25 cellular contexts compared by ENCODE assay signal in genomic region chr6:90193359-90193758, GRCh38.
A peak's percentile ranks its signal among the peaks of the same experiment; 100 is the strongest.
DNase-seq lines count a peak whose midpoint lies in the region; ATAC-seq and TF ChIP-seq lines count a peak whose summit lies in the region.
"Had no signal": no experiment of that assay in that cellular context is flagged by ENCODE, and none has a peak within 500 bp of the region (broad histone marks: within the 10 kb centered on the region; RNA-seq: fewer than 3 reads in every experiment).

No MANE protein-coding gene starts in this region.

- H3K4me3 Mint-ChIP-seq in stimulated activated naive CD8-positive, alpha-beta T cell treated with anti-CD3 and anti-CD28 coated beads, Interleukin-15, Interleukin-2, amounts not matched to agents 100 ng/mL and 50 ng/mL, for 24 hours = peak overlapping the region; percentile 52
- H3K4me3 Mint-ChIP-seq in glutamatergic neuron (ENCODE audit: unreplicated experiment) = no peak overlapping the region
- peak overlapping the region; percentile 68 to 75 for H3K4me3 Mint-ChIP-seq in stimulated activated naive CD8-positive, alpha-beta T cell treated with anti-CD3 and anti-CD28 coated beads, Interleukin-15, amount 100 ng/mL, for 72 hours
- H3K4me3 Mint-ChIP-seq: activated CD4-positive, alpha-beta memory T cell treated with anti-CD3 and anti-CD28 coated beads, Interleukin-2, amount 10 ng/mL, durations not matched to agents 7 days and 5 days; immature natural killer cell; T-helper 17 cell had no signal

- CTCF ChIA-PET in RWPE1 (lab: Yijun Ruan, JAX) = no interaction called here

- TF ChIP-seq CTCF in glutamatergic neuron (IDR thresholded peaks at IDR 0.05; ENCODE audit: partially characterized antibody, unreplicated experiment) (no peak), RWPE1 (conservative IDR thresholded peaks at IDR 0.05; ENCODE audit: low read depth) (no peak)

- peaks cover 2% of the 10 kb centered on the region for H3K9me3 Mint-ChIP-seq in stimulated activated naive CD8-positive, alpha-beta T cell treated with anti-CD3 and anti-CD28 coated beads, Interleukin-15, Interleukin-2, amounts not matched to agents 100 ng/mL and 50 ng/mL, for 24 hours
- H3K9me3 Mint-ChIP-seq in glutamatergic neuron (ENCODE audit: unreplicated experiment) = peaks cover 15% of the 10 kb centered on the region
- peaks cover 3 to 6% of the 10 kb centered on the region in 2 donors for H3K9me3 Mint-ChIP-seq in stimulated activated naive CD8-positive, alpha-beta T cell treated with anti-CD3 and anti-CD28 coated beads, Interleukin-15, amount 100 ng/mL, for 72 hours
- H3K9me3 Mint-ChIP-seq: immature natural killer cell had no signal

- POLR2A ChIA-PET in RWPE1 (lab: Yijun Ruan, JAX; ENCODE audit: low non-redundant PET) = no interaction called here

- ATAC-seq in stimulated activated naive CD8-positive, alpha-beta T cell treated with anti-CD3 and anti-CD28 coated beads, Interleukin-15, Interleukin-2, amounts not matched to agents 100 U/mL and 50 U/mL, for 24 hours = no peak
- peak; percentile 60 for ATAC-seq in stimulated activated naive CD8-positive, alpha-beta T cell treated with anti-CD3 and anti-CD28 coated beads, Interleukin-15, amount 100 ng/mL, for 72 hours
- ATAC-seq: GM12878, HCT116, left colon, T-helper 17 cell had no signal

- H3K27ac ChIP-seq in RWPE1 = no peak overlapping the region
- H3K27ac ChIP-seq: 22Rv1, HL-60, tibial artery had no signal

- peak overlapping the region; percentile 89 for H3K27ac Mint-ChIP-seq in stimulated activated naive CD8-positive, alpha-beta T cell treated with anti-CD3 and anti-CD28 coated beads, Interleukin-15, Interleukin-2, amounts not matched to agents 100 ng/mL and 50 ng/mL, for 24 hours
- H3K27ac Mint-ChIP-seq in glutamatergic neuron (ENCODE audit: unreplicated experiment) = peak overlapping the region; percentile 89
- peak overlapping the region in 1 of 2 donors; percentile 72 for H3K27ac Mint-ChIP-seq in stimulated activated naive CD8-positive, alpha-beta T cell treated with anti-CD3 and anti-CD28 coated beads, Interleukin-15, amount 100 ng/mL, for 72 hours
- H3K27ac Mint-ChIP-seq: activated CD4-positive, alpha-beta memory T cell treated with anti-CD3 and anti-CD28 coated beads, Interleukin-2, amount 10 ng/mL, durations not matched to agents 7 days and 5 days had no signal

- peaks cover 98% of the 10 kb centered on the region for H3K4me1 Mint-ChIP-seq in stimulated activated naive CD8-positive, alpha-beta T cell treated with anti-CD3 and anti-CD28 coated beads, Interleukin-15, Interleukin-2, amounts not matched to agents 100 ng/mL and 50 ng/mL, for 24 hours (ENCODE audit: low read depth)
- H3K4me1 Mint-ChIP-seq in glutamatergic neuron (ENCODE audit: low read depth, unreplicated experiment) = peaks cover 37% of the 10 kb centered on the region
- H3K4me1 Mint-ChIP-seq in stimulated activated naive CD8-positive, alpha-beta T cell treated with anti-CD3 and anti-CD28 coated beads, Interleukin-15, amount 100 ng/mL, for 72 hours = peaks cover 92% of the 10 kb centered on the region

- peaks cover 49% of the 10 kb centered on the region for H3K36me3 Mint-ChIP-seq in stimulated activated naive CD8-positive, alpha-beta T cell treated with anti-CD3 and anti-CD28 coated beads, Interleukin-15, Interleukin-2, amounts not matched to agents 100 ng/mL and 50 ng/mL, for 24 hours (ENCODE audit: low read depth)
- H3K36me3 Mint-ChIP-seq in glutamatergic neuron (ENCODE audit: unreplicated experiment) = peaks cover 9% of the 10 kb centered on the region

- DNase-seq in NCI-H82 (lab: John Stamatoyannopoulos, UW) = peak; percentile 18
- no peak for DNase-seq in NCI-H82 treated with DMSO at 0.1 percent for 48 hours (lab: John Stamatoyannopoulos, UW; ENCODE audit: unreplicated experiment)
- DNase-seq in stimulated activated naive CD8-positive, alpha-beta T cell treated with anti-CD3 and anti-CD28 coated beads, Interleukin-15, Interleukin-2, amounts not matched to agents 100 U/mL and 50 U/mL, for 24 hours = no peak
- no peak for DNase-seq in glutamatergic neuron
- no peak for DNase-seq in stimulated activated naive CD8-positive, alpha-beta T cell treated with anti-CD3 and anti-CD28 coated beads, Interleukin-15, amount 100 ng/mL, for 72 hours
- no peak for DNase-seq in T-helper 9 cell
- DNase-seq in RWPE1 (ENCODE audit: low spot score) = no peak
- DNase-seq: activated CD4-positive, alpha-beta memory T cell treated with anti-CD3 and anti-CD28 coated beads, Interleukin-2, amount 10 ng/mL, durations not matched to agents 7 days and 5 days; cerebellar nuclear complex; hippocampal formation; immature natural killer cell; Karpas-422; left colon; NCI-H1436; NCI-H2081 treated with DMSO at 0.1 percent for 48 hours; NCI-H226; NCI-H774; T-helper 17 cell; tibial artery had no signal

- no peaks in the 10 kb centered on the region for H3K27me3 Mint-ChIP-seq in stimulated activated naive CD8-positive, alpha-beta T cell treated with anti-CD3 and anti-CD28 coated beads, Interleukin-15, Interleukin-2, amounts not matched to agents 100 ng/mL and 50 ng/mL, for 24 hours
- peaks cover 4% of the 10 kb centered on the region for H3K27me3 Mint-ChIP-seq in glutamatergic neuron (ENCODE audit: unreplicated experiment)
- H3K27me3 Mint-ChIP-seq in stimulated activated naive CD8-positive, alpha-beta T cell treated with anti-CD3 and anti-CD28 coated beads, Interleukin-15, amount 100 ng/mL, for 72 hours = no peaks in the 10 kb centered on the region
- H3K27me3 Mint-ChIP-seq: brain, T-helper 17 cell had no signal
